8 cellular contexts compared by ENCODE assay signal in the genomic region with DNA sequence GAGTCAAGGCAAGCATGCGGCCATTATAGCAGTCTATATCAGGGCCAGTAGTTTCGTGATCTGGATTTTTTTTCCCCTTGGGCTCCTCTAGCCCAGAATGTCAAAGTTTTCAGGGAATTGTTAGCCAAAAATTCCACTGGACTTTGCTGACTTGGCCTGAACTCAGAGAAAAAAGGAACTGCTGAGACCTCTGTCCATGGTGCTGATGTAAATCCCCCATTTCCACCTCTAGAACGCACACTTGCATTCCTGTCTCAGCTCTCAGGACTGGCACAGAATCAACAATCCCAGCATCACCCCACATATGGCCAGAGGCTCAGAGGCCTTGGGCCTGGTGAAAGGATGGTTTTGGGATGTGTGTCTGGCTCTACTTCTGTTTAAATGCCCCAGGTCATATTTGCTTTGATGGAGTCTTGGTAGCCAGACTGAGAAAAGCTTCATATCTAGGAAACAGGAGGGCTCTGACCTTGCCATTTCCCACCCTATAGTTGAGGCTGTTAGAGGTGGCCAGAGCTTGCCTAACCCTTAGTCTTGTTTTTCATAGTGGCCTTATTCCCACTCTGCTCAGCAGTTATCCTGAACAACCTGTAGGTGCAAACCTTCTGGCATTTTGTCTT. TPM values are rescaled to one million over a fixed set of nuclear protein-coding genes. Genes with fewer than 3 reads are reported as not detected.
DNase-seq lines count a peak whose midpoint lies in the region; ATAC-seq, FAIRE-seq and TF ChIP-seq lines count a peak whose summit lies in the region.

No MANE protein-coding gene starts in this region.

- no peak for TF ChIP-seq CTCF in omental fat pad (IDR thresholded peaks at IDR 0.05)

- H3K27ac Mint-ChIP-seq in stimulated activated naive B cell treated with anti-CD40 and anti-IgM and Interleukin-4, amounts not matched to agents 10 μg/mL and 1 μg/mL and 100 μg/mL, for 72 hours, result no peak overlapping the region

- H3K36me3 Mint-ChIP-seq in stimulated activated naive B cell treated with anti-CD40 and anti-IgM and Interleukin-4, amounts not matched to agents 10 μg/mL and 1 μg/mL and 100 μg/mL, for 72 hours, result no peaks in the 10 kb centered on the region

- peak; percentile 89 for FAIRE-seq in H54 (lab: Jason Lieb, UNC)

- DNase-seq in AML-193 (lab: John Stamatoyannopoulos, UW) (peak; percentile 58 to 65), H54 (ENCODE audit: insufficient read length, low spot score) (peak; percentile 40), SKM-1 treated with dmso at 0.1 percent for 144 hours (lab: John Stamatoyannopoulos, UW; ENCODE audit: unreplicated experiment) (peak; percentile 37), Right ventricle myocardium superior (no peak), omental fat pad (ENCODE audit: low spot score) (no peak), T1000 (lab: John Stamatoyannopoulos, UW) (no peak)
- no peak for DNase-seq in stimulated activated naive B cell treated with anti-CD40 and anti-IgM and Interleukin-4, amounts not matched to agents 10 μg/mL and 1 μg/mL and 100 μg/mL, for 72 hours

- intact Hi-C loops in Right ventricle myocardium superior (cut with DNase I), result no loop called here

- H3K27me3 Mint-ChIP-seq in stimulated activated naive B cell treated with anti-CD40 and anti-IgM and Interleukin-4, amounts not matched to agents 10 μg/mL and 1 μg/mL and 100 μg/mL, for 72 hours, result peaks cover 25 to 26% of the 10 kb centered on the region in 2 donors

- ATAC-seq in Right ventricle myocardium superior (ENCODE audit: poor library complexity) (peak; percentile 67), GM18909 (IDR thresholded peaks at IDR 0.05; ENCODE audit: poor library complexity, unreplicated experiment) (no peak), omental fat pad (ENCODE audit: low FRiP score) (no peak)
- peak; percentile 29 to 41 for ATAC-seq in stimulated activated naive B cell treated with anti-CD40 and anti-IgM and Interleukin-4, amounts not matched to agents 10 μg/mL and 1 μg/mL and 100 μg/mL, for 72 hours (replicated peaks)

- no peak overlapping the region for H3K4me3 Mint-ChIP-seq in stimulated activated naive B cell treated with anti-CD40 and anti-IgM and Interleukin-4, amounts not matched to agents 10 μg/mL and 1 μg/mL and 100 μg/mL, for 72 hours

- TF ChIP-seq POLR2A in H54 (IDR thresholded peaks at IDR 0.05; ENCODE audit: low read depth, low read length), result no peak

- no peaks in the 10 kb centered on the region for H3K4me1 Mint-ChIP-seq in stimulated activated naive B cell treated with anti-CD40 and anti-IgM and Interleukin-4, amounts not matched to agents 10 μg/mL and 1 μg/mL and 100 μg/mL, for 72 hours

- peaks cover 9 to 10% of the 10 kb centered on the region in 2 donors for H3K9me3 Mint-ChIP-seq in stimulated activated naive B cell treated with anti-CD40 and anti-IgM and Interleukin-4, amounts not matched to agents 10 μg/mL and 1 μg/mL and 100 μg/mL, for 72 hours

RNA-seq across cellular contexts. Expression of a gene that starts 16.9 kb away (rescaled TPM):
- total RNA-seq in Right ventricle myocardium superior, result 52.4 TPM
- total RNA-seq in omental fat pad, result 100 to 1,000 TPM in 2 of 4 donors, 10 to 100 TPM in 2; 91.4 to 144 (median 103) TPM

Comparison
In these comparisons a context has a peak if more than half of its experiments do, and no peak if none do; other contexts are left out.
1. DNase-seq: peak in AML-193 (2 of 2), H54 (single experiment) and SKM-1 treated with dmso at 0.1 percent for 144 hours (single experiment); none in Right ventricle myocardium superior (single experiment), stimulated activated naive B cell treated with anti-CD40 and anti-IgM and Interleukin-4, amounts not matched to agents 10 μg/mL and 1 μg/mL and 100 μg/mL, for 72 hours (single experiment), omental fat pad (single experiment) and T1000 (single experiment).
2. ATAC-seq: peak in Right ventricle myocardium superior (single experiment) and stimulated activated naive B cell treated with anti-CD40 and anti-IgM and Interleukin-4, amounts not matched to agents 10 μg/mL and 1 μg/mL and 100 μg/mL, for 72 hours (2 of 2); none in GM18909 (single experiment) and omental fat pad (single experiment).